In the genomic region with DNA sequence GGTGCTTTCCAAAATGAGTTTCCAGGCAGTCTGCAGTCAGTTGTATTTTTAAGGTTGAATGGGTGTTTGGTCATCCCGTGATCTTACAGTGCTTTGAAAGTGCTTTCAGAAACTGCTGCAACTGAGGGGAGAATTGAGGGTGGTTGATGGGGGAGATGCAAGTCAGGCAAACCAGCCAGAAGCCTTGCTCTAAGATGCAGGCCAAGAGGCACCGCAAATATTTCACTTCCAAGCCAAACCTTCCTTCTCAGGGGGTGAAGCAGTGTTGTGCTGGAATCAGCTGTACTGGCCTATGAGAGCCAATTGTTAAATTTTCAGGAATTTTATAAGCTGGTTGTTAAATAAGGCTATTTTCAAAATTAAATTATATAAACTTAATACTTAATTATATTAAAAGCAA, we compare ENCODE assay signal across 15 cellular contexts.
A peak's percentile ranks its signal among the peaks of the same experiment; 100 is the strongest.
DNase-seq lines count a peak whose midpoint lies in the region; ATAC-seq, FAIRE-seq and TF ChIP-seq lines count a peak whose summit lies in the region.
"Had no signal": no experiment of that assay in that cellular context is flagged by ENCODE, and none has a peak within 500 bp of the region (broad histone marks: within the 10 kb centered on the region; RNA-seq: fewer than 3 reads in every experiment).

No MANE protein-coding gene starts in this region.

- RAD21 ChIA-PET in GM12878 (lab: Charles Lee; ENCODE audit: unreplicated experiment): no interaction called here

- in situ Hi-C loops in GM12878 (cut with MboI): no loop called here

- DNase-seq in GM12878 (ENCODE audit: low read depth, low spot score): no peak
- peak; percentile 64 for DNase-seq in fibroblast of peridontal ligament (ENCODE audit: extremely low read depth)
- DNase-seq in midbrain (lab: John Stamatoyannopoulos, UW): no peak
- DNase-seq in NCI-H345 treated with DMSO at 0.1 percent for 48 hours (lab: John Stamatoyannopoulos, UW; ENCODE audit: unreplicated experiment): no peak
- no peak for DNase-seq in right cardiac atrium
- DNase-seq: Caco-2; CD8-positive, alpha-beta T cell; DND-41; GDM1; GOT3; H9 had no signal

- no peak for FAIRE-seq in GM12878 (lab: Jason Lieb, UNC)
- FAIRE-seq: A549, GM18507 had no signal

- H3K9ac ChIP-seq in GM12878 (ENCODE audit: control insufficient read depth, insufficient read depth, low read length): no peak overlapping the region

- H3K27ac ChIP-seq in GM12878 (ENCODE audit: control insufficient read depth, insufficient read depth) (no peak overlapping the region), right cardiac atrium (ENCODE audit: low read length) (no peak overlapping the region)
- H3K27ac ChIP-seq: A549 had no signal

- 3% methylated on average over 2 of the region's 2 CpGs for WGBS in GM12878 (ENCODE audit: insufficient coverage, insufficient replicate concordance, low lambda C conversion rate, missing lambda C conversion rate)
- WGBS in right cardiac atrium: 58% methylated on average over 2 of the region's 2 CpGs

- no peaks in the 10 kb centered on the region for H3K36me3 ChIP-seq in GM12878 (ENCODE audit: control insufficient read depth in 2 of 2, insufficient read depth in 2 of 2, low read length in 1 of 2)

- BruUV-seq in GM12878 (replicated peaks; lab: Mats Ljungman, UMichigan): no TSS peak

- H4K20me1 ChIP-seq in GM12878 (ENCODE audit: control insufficient read depth, insufficient read depth): no peaks in the 10 kb centered on the region

- no peak for TF ChIP-seq POLR2A in GM12878 (IDR thresholded peaks at IDR 0.05; ENCODE audit: low read depth, low read length)

- CTCF ChIA-PET in GM12878 (lab: Yijun Ruan, JAX): interaction anchor here (1.5 kb wide), 2 partner anchors 10 to 53 kb away, joined by 5 read pairs; no protein-coding TSS in a partner anchor

- H3K27me3 ChIP-seq in GM12878 (replicated peaks in 1 of 2; ENCODE audit: control insufficient read depth in 2 of 2, insufficient read depth in 2 of 2, low read length in 1 of 2) (no peaks in the 10 kb centered on the region), right cardiac atrium (ENCODE audit: control insufficient read depth, insufficient read depth) (no peaks in the 10 kb centered on the region)

- no peak for TF ChIP-seq EP300 in GM12878 (IDR thresholded peaks at IDR 0.05; ENCODE audit: borderline replicate concordance in 1 of 2, control insufficient read depth in 1 of 2, low read depth in 2 of 2, low read length in 2 of 2)

- POLR2A ChIA-PET in GM12878 (lab: Charles Lee): no interaction called here

- H3K9me3 ChIP-seq in GM12878 (replicated peaks; ENCODE audit: control insufficient read depth, insufficient read depth, low read length) (no peaks in the 10 kb centered on the region; the same call in 2 of the 3 replicates), right cardiac atrium (ENCODE audit: control insufficient read depth, low read length) (no peaks in the 10 kb centered on the region)
- H3K9me3 ChIP-seq: A549 had no signal

- SMC1A ChIA-PET in GM12878 (lab: Charles Lee; ENCODE audit: uncharacterized antibody, unreplicated experiment): no interaction called here

- H3K4me3 ChIP-seq in GM12878 (no peak overlapping the region), right cardiac atrium (ENCODE audit: low read length) (no peak overlapping the region)
- H3K4me3 ChIP-seq: A549 had no signal

- intact Hi-C loops in GM12878 (cut with micrococcal nuclease; ENCODE audit: unreplicated experiment) (no loop called here), right cardiac atrium (cut with DNase I) (no loop called here)

- TF ChIP-seq CTCF in GM12878 (IDR thresholded peaks at IDR 0.05 in 2 of 3, conservative IDR thresholded peaks at IDR 0.05 in 1 of 3; ENCODE audit: control insufficient read depth in 2 of 3, extremely low read depth in 1 of 3, insufficient read depth in 1 of 3, low read depth in 3 of 3, low read length in 3 of 3): no peak

- ATAC-seq in GM18868 (IDR thresholded peaks at IDR 0.05; ENCODE audit: unreplicated experiment): peak; percentile 48
- peak; percentile 27 for ATAC-seq in GM12878
- ATAC-seq in GM21528 (IDR thresholded peaks at IDR 0.05; ENCODE audit: low FRiP score, unreplicated experiment): no peak
- no peak for ATAC-seq in right cardiac atrium
- ATAC-seq: A549; CD8-positive, alpha-beta T cell had no signal

- no peak overlapping the region for H2AFZ ChIP-seq in GM12878 (ENCODE audit: control insufficient read depth, low read depth, low read length)

- no peaks in the 10 kb centered on the region for H3K4me1 ChIP-seq in GM12878 (ENCODE audit: control insufficient read depth, insufficient read depth, low read length)
- no peaks in the 10 kb centered on the region for H3K4me1 ChIP-seq in right cardiac atrium (ENCODE audit: control insufficient read depth, insufficient read depth, low read length)

- no peaks in the 10 kb centered on the region for H3K79me2 ChIP-seq in GM12878 (ENCODE audit: control insufficient read depth, insufficient read depth, low read length)

- H3K4me2 ChIP-seq in GM12878 (ENCODE audit: control insufficient read depth, insufficient read depth): no peak overlapping the region

- no peak for TF ChIP-seq RAD21 in GM12878 (IDR thresholded peaks at IDR 0.05; ENCODE audit: insufficient read depth, low read depth, low read length)

TF ChIP-seq in GM12878, 131 proteins besides CTCF, POLR2A, EP300 and RAD21 (continues in another document):
- TF ChIP-seq, protein P1, sequence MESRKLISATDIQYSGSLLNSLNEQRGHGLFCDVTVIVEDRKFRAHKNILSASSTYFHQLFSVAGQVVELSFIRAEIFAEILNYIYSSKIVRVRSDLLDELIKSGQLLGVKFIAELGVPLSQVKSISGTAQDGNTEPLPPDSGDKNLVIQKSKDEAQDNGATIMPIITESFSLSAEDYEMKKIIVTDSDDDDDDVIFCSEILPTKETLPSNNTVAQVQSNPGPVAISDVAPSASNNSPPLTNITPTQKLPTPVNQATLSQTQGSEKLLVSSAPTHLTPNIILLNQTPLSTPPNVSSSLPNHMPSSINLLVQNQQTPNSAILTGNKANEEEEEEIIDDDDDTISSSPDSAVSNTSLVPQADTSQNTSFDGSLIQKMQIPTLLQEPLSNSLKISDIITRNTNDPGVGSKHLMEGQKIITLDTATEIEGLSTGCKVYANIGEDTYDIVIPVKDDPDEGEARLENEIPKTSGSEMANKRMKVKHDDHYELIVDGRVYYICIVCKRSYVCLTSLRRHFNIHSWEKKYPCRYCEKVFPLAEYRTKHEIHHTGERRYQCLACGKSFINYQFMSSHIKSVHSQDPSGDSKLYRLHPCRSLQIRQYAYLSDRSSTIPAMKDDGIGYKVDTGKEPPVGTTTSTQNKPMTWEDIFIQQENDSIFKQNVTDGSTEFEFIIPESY (IDR thresholded peaks at IDR 0.05): no peak
- TF ChIP-seq, protein P2, sequence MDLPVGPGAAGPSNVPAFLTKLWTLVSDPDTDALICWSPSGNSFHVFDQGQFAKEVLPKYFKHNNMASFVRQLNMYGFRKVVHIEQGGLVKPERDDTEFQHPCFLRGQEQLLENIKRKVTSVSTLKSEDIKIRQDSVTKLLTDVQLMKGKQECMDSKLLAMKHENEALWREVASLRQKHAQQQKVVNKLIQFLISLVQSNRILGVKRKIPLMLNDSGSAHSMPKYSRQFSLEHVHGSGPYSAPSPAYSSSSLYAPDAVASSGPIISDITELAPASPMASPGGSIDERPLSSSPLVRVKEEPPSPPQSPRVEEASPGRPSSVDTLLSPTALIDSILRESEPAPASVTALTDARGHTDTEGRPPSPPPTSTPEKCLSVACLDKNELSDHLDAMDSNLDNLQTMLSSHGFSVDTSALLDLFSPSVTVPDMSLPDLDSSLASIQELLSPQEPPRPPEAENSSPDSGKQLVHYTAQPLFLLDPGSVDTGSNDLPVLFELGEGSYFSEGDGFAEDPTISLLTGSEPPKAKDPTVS (IDR thresholded peaks at IDR 0.05; ENCODE audit: low read depth, low read length): no peak
- TF ChIP-seq TCF3 (IDR thresholded peaks at IDR 0.05; ENCODE audit: borderline replicate concordance, insufficient read depth, low read depth, low read length) (no peak), SUZ12 (IDR thresholded peaks at IDR 0.05; ENCODE audit: unreplicated experiment) (no peak), HDAC2 (IDR thresholded peaks at IDR 0.05) (no peak)
- TF ChIP-seq, protein P3, sequence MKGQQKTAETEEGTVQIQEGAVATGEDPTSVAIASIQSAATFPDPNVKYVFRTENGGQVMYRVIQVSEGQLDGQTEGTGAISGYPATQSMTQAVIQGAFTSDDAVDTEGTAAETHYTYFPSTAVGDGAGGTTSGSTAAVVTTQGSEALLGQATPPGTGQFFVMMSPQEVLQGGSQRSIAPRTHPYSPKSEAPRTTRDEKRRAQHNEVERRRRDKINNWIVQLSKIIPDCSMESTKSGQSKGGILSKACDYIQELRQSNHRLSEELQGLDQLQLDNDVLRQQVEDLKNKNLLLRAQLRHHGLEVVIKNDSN (IDR thresholded peaks at IDR 0.05; ENCODE audit: borderline replicate concordance, extremely low read length, insufficient read depth, low read depth, low read length): no peak
- TF ChIP-seq, protein P4, sequence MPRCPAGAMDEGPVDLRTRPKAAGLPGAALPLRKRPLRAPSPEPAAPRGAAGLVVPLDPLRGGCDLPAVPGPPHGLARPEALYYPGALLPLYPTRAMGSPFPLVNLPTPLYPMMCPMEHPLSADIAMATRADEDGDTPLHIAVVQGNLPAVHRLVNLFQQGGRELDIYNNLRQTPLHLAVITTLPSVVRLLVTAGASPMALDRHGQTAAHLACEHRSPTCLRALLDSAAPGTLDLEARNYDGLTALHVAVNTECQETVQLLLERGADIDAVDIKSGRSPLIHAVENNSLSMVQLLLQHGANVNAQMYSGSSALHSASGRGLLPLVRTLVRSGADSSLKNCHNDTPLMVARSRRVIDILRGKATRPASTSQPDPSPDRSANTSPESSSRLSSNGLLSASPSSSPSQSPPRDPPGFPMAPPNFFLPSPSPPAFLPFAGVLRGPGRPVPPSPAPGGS (IDR thresholded peaks at IDR 0.05; ENCODE audit: borderline replicate concordance, insufficient read depth, low read depth, low read length, poor library complexity, severe bottlenecking): no peak

Comparison
In these comparisons a context has a peak if more than half of its experiments do, and no peak if none do; other contexts are left out.
1. ATAC-seq: peak in GM18868 (single experiment) and GM12878 (single experiment); none in GM21528 (single experiment) and right cardiac atrium (0 of 2).